ENCODE assay signal across 1 cellular context in genomic region chr5:116313366-116313765, GRCh38.
TF ChIP-seq lines count a peak whose summit lies in the region.

No MANE protein-coding gene starts in this region.

TF ChIP-seq in endothelial cell of umbilical vein, 7 proteins besides CTCF, POLR2A, EP300 and RAD21 (continued from another document):
- TF ChIP-seq MAX (IDR thresholded peaks at IDR 0.05; ENCODE audit: insufficient read depth, insufficient read length), result no peak
- TF ChIP-seq MYC (IDR thresholded peaks at IDR 0.05; ENCODE audit: low read depth, low read length), result no peak
- no peak for TF ChIP-seq GATA2 (IDR thresholded peaks at IDR 0.05; ENCODE audit: insufficient read depth, insufficient read length, low read depth, low read length)
- no peak for TF ChIP-seq POLR2AphosphoS5 (IDR thresholded peaks at IDR 0.05; ENCODE audit: insufficient read depth, low read depth, low read length)
